21 cellular contexts compared by ENCODE assay signal in genomic region chr5:118208031-118208453, GRCh38.
"Had no signal": no experiment of that assay in that cellular context is flagged by ENCODE, and none has a peak within 500 bp of the region (broad histone marks: within the 10 kb centered on the region; RNA-seq: fewer than 3 reads in every experiment).

No MANE protein-coding gene starts in this region.

- H3K4me3 ChIP-seq: esophagus squamous epithelium, gastroesophageal sphincter, left lung, smooth muscle cell, thoracic aorta, transverse colon had no signal

- H3K4me1 ChIP-seq: esophagus squamous epithelium, gastroesophageal sphincter, left lung, transverse colon had no signal

- ATAC-seq: effector memory CD8-positive, alpha-beta T cell; gastroesophageal sphincter; left lung; naive thymus-derived CD4-positive, alpha-beta T cell; stimulated activated memory B cell treated with anti-CD40 and anti-IgM and Interleukin-4, amounts not matched to agents 10 μg/mL and 1 μg/mL and 100 μg/mL, for 72 hours had no signal

- H3K36me3 ChIP-seq: esophagus squamous epithelium, gastroesophageal sphincter, left lung, neutrophil, thoracic aorta, transverse colon had no signal

- H3K27ac ChIP-seq: epithelial cell of prostate, esophagus squamous epithelium, gastroesophageal sphincter, left lung, neutrophil, thoracic aorta, transverse colon had no signal

- H3K27me3 ChIP-seq: esophagus squamous epithelium, gastroesophageal sphincter, left lung, neutrophil, transverse colon had no signal

- FAIRE-seq: colon had no signal

- DNase-seq: effector memory CD8-positive, alpha-beta T cell; esophagus squamous epithelium; foreskin fibroblast; glutamatergic neuron; islet precursor cell; mammary epithelial cell; naive thymus-derived CD4-positive, alpha-beta T cell; nephron progenitor cell; stimulated activated CD4-positive, alpha-beta T cell treated with anti-CD3 and anti-CD28 coated beads, Interleukin-15, amount 100 ng/mL, for 24 hours; stimulated activated CD4-positive, alpha-beta T cell treated with anti-CD3 and anti-CD28 coated beads, Interleukin-1b, Interleukin-23, amount 100 ng/mL, for 48 hours; stimulated activated CD4-positive, alpha-beta T cell treated with anti-CD3 and anti-CD28 coated beads, Interleukin-4, amount 100 ng/mL, for 24 hours; stimulated activated naive CD8-positive, alpha-beta T cell treated with anti-CD3 and anti-CD28 coated beads, Interleukin-15, amount 100 ng/mL, for 72 hours; transverse colon had no signal
